8 cellular contexts compared by ENCODE assay signal in genomic region chr1:62437273-62437945, GRCh38. TPM values are rescaled to one million over a fixed set of nuclear protein-coding genes. Genes with fewer than 3 reads are reported as not detected.
DNase-seq lines count a peak whose midpoint lies in the region; ATAC-seq and TF ChIP-seq lines count a peak whose summit lies in the region.

No MANE protein-coding gene starts in this region.

- H3K4me3 ChIP-seq in GM12875 (ENCODE audit: low read depth, low read length) = peak overlapping the region; percentile 94
- peak overlapping the region; percentile 88 for H3K4me3 ChIP-seq in HL-60 (replicated peaks; ENCODE audit: insufficient read depth, low read length)
- H3K4me3 ChIP-seq in endocrine pancreas (ENCODE audit: control insufficient read depth, insufficient read depth, low read length) = peak overlapping the region; percentile 95
- peak overlapping the region; percentile 86 for H3K4me3 ChIP-seq in mononuclear cell (ENCODE audit: low read length)
- H3K4me3 ChIP-seq in testis = peak overlapping the region; percentile 84 to 92

- WGBS in testis, 2 donors = 0 to 1% methylated on average over 17 to 53 of the region's 68 CpGs

- ATAC-seq in HG03432 (IDR thresholded peaks at IDR 0.05; ENCODE audit: unreplicated experiment) = no peak

- TF ChIP-seq POLR2A in testis (IDR thresholded peaks at IDR 0.05) = no peak

- H3K4me1 ChIP-seq in endocrine pancreas (ENCODE audit: control insufficient read depth, insufficient read depth, low read length) (peaks cover 21% of the 10 kb centered on the region), mononuclear cell (ENCODE audit: insufficient read depth, low read length) (peaks cover 31% of the 10 kb centered on the region), testis (peaks cover 8% of the 10 kb centered on the region)

- DNase-seq in HL-60 (ENCODE audit: low read depth in 1 of 2, low spot score in 1 of 2) = peak in 1 of 2 experiments; percentile 56
- peak; percentile 24 to 32 for DNase-seq in activated CD4-positive, alpha-beta T cell treated with anti-CD3 and anti-CD28 coated beads, Interleukin-2, amount 50 U/mL, for 24 hours (ENCODE audit: low read depth in 1 of 2, low spot score in 1 of 2)
- DNase-seq in testis = no peak
- DNase-seq in AG08395 (ENCODE audit: low spot score) = no peak

- TF ChIP-seq CTCF in GM12875 (IDR thresholded peaks at IDR 0.05; ENCODE audit: borderline replicate concordance, insufficient read depth, low read depth, low read length) (no peak), HL-60 (IDR thresholded peaks at IDR 0.05; ENCODE audit: insufficient read depth, low read length) (no peak), testis (IDR thresholded peaks at IDR 0.05) (no peak)

- H3K27me3 ChIP-seq in HL-60 (ENCODE audit: insufficient read depth, poor library complexity, severe bottlenecking) (no peaks in the 10 kb centered on the region), endocrine pancreas (ENCODE audit: control insufficient read depth, insufficient read depth, low read length) (no peaks in the 10 kb centered on the region), mononuclear cell (ENCODE audit: insufficient read depth, low read length) (no peaks in the 10 kb centered on the region), testis (no peaks in the 10 kb centered on the region)

- intact Hi-C loops in testis (cut with DNase I; ENCODE audit: low total_unique reads) = no loop called here

- H3K36me3 ChIP-seq in endocrine pancreas (ENCODE audit: control insufficient read depth, insufficient read depth, low read length) (no peaks in the 10 kb centered on the region), testis (ENCODE audit: low read depth, missing control alignments) (no peaks in the 10 kb centered on the region)

- H3K9me3 ChIP-seq in endocrine pancreas (ENCODE audit: control insufficient read depth, low read length) = no peaks in the 10 kb centered on the region
- H3K9me3 ChIP-seq in mononuclear cell (ENCODE audit: low read depth, low read length) = no peaks in the 10 kb centered on the region
- no peaks in the 10 kb centered on the region for H3K9me3 ChIP-seq in testis

- H3K9ac ChIP-seq in endocrine pancreas (ENCODE audit: control insufficient read depth, insufficient read depth, low read length) = peak overlapping the region; percentile 96

- H3K27ac ChIP-seq in HL-60 (replicated peaks) = peak overlapping the region; percentile 100
- peak overlapping the region; percentile 92 to 97 for H3K27ac ChIP-seq in testis

RNA-seq across cellular contexts. Expression of gene USP1, which starts 0.6 kb away (rescaled TPM):
- total RNA-seq in mononuclear cell (33.6 TPM), testis (10 to 100 TPM; 49.1 to 58.1 TPM)
- polyA plus RNA-seq in testis (ENCODE audit: insufficient read depth, low read depth, low replicate concordance) = 43.5 TPM

Comparison
In these comparisons a context has a peak if more than half of its experiments do, and no peak if none do; other contexts are left out.
1. DNase-seq: peak in activated CD4-positive, alpha-beta T cell treated with anti-CD3 and anti-CD28 coated beads, Interleukin-2, amount 50 U/mL, for 24 hours (2 of 2); none in testis (single experiment) and AG08395 (single experiment).
2. Peak in every context shown above with its lines, with median percentiles within 50 percentile points of each other: H3K4me3 ChIP-seq.